ENCODE assay signal across 1 cellular context in the genomic region with DNA sequence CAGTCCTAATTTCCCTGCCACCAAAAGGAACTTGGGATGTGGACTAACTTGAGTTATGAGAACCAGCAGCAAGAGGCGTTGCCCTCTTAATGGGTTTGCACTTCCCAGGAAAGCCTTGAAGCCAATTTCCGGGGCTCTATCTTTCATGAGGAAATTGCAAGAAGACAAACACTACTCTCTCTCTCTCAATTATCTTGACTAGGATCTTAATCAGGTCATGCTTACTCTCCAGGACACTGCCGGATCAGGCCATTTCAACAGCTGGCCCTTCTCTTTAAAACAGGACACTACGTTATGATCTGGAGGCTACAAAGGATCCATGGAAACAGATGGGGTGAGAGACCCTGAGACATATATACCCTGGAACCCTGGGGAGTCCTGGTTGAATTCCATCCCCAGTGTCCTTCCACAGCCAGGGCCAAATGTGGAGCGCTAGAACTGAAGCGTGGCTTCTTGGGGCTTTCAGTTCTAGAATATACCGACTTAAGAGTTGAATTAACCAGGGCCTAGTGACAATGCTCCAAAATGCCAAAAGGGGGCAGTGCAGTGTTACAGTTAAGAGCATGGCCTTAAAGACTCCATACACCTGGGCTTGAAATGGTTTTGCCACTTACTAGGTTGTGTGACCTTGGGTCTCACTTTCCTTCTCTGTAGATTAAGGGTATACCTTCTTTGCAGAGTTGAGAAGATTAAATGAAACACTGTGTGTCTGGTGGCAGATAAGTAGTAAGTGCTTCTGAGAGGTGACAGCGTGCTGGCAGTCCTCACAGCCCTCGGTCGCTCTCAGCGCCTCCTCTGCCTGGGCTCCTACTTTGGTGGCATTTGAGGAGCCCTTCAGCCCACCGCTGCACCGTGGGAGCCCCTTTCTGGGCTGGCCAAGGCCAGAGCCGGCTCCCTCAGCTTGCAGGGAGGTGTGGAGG.
TF ChIP-seq lines count a peak whose summit lies in the region.

No MANE protein-coding gene starts in this region.

TF ChIP-seq in GM12878, 131 proteins besides CTCF, POLR2A, EP300 and RAD21 (continued from another document):
- TF ChIP-seq, protein P1, sequence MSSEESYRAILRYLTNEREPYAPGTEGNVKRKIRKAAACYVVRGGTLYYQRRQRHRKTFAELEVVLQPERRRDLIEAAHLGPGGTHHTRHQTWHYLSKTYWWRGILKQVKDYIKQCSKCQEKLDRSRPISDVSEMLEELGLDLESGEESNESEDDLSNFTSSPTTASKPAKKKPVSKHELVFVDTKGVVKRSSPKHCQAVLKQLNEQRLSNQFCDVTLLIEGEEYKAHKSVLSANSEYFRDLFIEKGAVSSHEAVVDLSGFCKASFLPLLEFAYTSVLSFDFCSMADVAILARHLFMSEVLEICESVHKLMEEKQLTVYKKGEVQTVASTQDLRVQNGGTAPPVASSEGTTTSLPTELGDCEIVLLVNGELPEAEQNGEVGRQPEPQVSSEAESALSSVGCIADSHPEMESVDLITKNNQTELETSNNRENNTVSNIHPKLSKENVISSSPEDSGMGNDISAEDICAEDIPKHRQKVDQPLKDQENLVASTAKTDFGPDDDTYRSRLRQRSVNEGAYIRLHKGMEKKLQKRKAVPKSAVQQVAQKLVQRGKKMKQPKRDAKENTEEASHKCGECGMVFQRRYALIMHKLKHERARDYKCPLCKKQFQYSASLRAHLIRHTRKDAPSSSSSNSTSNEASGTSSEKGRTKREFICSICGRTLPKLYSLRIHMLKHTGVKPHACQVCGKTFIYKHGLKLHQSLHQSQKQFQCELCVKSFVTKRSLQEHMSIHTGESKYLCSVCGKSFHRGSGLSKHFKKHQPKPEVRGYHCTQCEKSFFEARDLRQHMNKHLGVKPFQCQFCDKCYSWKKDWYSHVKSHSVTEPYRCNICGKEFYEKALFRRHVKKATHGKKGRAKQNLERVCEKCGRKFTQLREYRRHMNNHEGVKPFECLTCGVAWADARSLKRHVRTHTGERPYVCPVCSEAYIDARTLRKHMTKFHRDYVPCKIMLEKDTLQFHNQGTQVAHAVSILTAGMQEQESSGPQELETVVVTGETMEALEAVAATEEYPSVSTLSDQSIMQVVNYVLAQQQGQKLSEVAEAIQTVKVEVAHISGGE (CRISPR knock-in tag; IDR thresholded peaks at IDR 0.05) = no peak
- TF ChIP-seq DPF2 (IDR thresholded peaks at IDR 0.05) (no peak), HCFC1 (IDR thresholded peaks at IDR 0.05; ENCODE audit: low read length) (no peak)
TF ChIP-seq in GM12878: peak in this region for 2.
